Comparison of ENCODE assay signal across 1 cellular context in the genomic region with DNA sequence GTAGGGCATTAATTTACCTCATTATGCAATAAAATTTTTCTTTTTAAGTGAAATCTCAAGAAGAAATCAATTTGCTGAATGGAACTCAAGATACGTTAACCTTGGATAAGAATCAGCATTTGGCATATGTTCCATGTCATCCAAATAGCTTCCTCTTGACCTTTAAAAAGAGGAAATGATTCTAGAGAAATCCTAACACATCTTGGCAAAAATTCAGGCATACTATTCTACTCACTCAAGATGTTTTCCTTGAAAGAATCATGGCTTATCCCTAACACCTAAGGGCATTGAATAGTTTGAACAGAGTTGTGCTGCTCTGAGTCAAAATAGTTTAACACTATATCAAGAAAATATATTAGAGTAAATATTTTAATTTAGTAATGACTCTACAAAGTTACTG.
TF ChIP-seq lines count a peak whose summit lies in the region.

No MANE protein-coding gene starts in this region.

TF ChIP-seq in IMR-90, 13 proteins besides CTCF, POLR2A, EP300 and RAD21 (continued from another document):
- TF ChIP-seq USF2 (IDR thresholded peaks at IDR 0.05; ENCODE audit: low read depth, low read length) (no peak), RCOR1 (IDR thresholded peaks at IDR 0.05; ENCODE audit: insufficient replicate concordance, low read length) (no peak), BHLHE40 (IDR thresholded peaks at IDR 0.05; ENCODE audit: low read depth, low read length) (no peak), MAZ (IDR thresholded peaks at IDR 0.05; ENCODE audit: borderline replicate concordance, low read depth, low read length) (no peak)
